Comparison of ENCODE assay signal across 9 cellular contexts in genomic region chr10:24238527-24239247, GRCh38. TPM values are rescaled to one million over a fixed set of nuclear protein-coding genes. Genes with fewer than 3 reads are reported as not detected.
A peak's percentile ranks its signal among the peaks of the same experiment; 100 is the strongest.
DNase-seq lines count a peak whose midpoint lies in the region; ATAC-seq, FAIRE-seq and TF ChIP-seq lines count a peak whose summit lies in the region.
"Had no signal": no experiment of that assay in that cellular context is flagged by ENCODE, and none has a peak within 500 bp of the region (broad histone marks: within the 10 kb centered on the region; RNA-seq: fewer than 3 reads in every experiment).

No MANE protein-coding gene starts in this region.

- ATAC-seq in body of pancreas: peak; percentile 72
- ATAC-seq in GM19397 (IDR thresholded peaks at IDR 0.05; ENCODE audit: unreplicated experiment): no peak

- TF ChIP-seq CTCF in body of pancreas (IDR thresholded peaks at IDR 0.05): no peak
- TF ChIP-seq CTCF in dorsolateral prefrontal cortex (IDR thresholded peaks at IDR 0.05 in 54 of 56, conservative IDR thresholded peaks at IDR 0.05 in 2 of 56; ENCODE audit: low read depth in 1 of 56, partially characterized antibody in 56 of 56): no peak

- peak; percentile 33 for DNase-seq in HPDE6-E6E7 (ENCODE audit: extremely low spot score)
- peak; percentile 56 to 70 (median 63) for DNase-seq in body of pancreas
- peak; percentile 88 for DNase-seq in left kidney (ENCODE audit: low read depth, low spot score)
- peak; percentile 59 for DNase-seq in small intestine
- DNase-seq in dorsolateral prefrontal cortex: no peak
- no peak for DNase-seq in NCI-H82 treated with DMSO at 0.1 percent for 48 hours (lab: John Stamatoyannopoulos, UW; ENCODE audit: unreplicated experiment)
- DNase-seq in SKM-1 (lab: John Stamatoyannopoulos, UW; ENCODE audit: unreplicated experiment): no peak
- DNase-seq: T-helper 9 cell had no signal

- peak overlapping the region; percentile 62 to 86 (median 84) for H3K27ac ChIP-seq in body of pancreas
- H3K27ac ChIP-seq in small intestine (ENCODE audit: low read depth in 1 of 2, low read length in 1 of 2): no peak overlapping the region
- H3K27ac ChIP-seq in dorsolateral prefrontal cortex: no peak overlapping the region

- no peaks in the 10 kb centered on the region for H3K27me3 ChIP-seq in body of pancreas
- no peaks in the 10 kb centered on the region for H3K27me3 ChIP-seq in small intestine (ENCODE audit: control insufficient read depth in 2 of 2, insufficient read depth in 2 of 2, low read length in 2 of 2)
- H3K27me3 ChIP-seq in dorsolateral prefrontal cortex: peaks cover 0 to 42% (median 4%) of the 10 kb centered on the region in 45 donors

- intact Hi-C loops in body of pancreas (cut with DNase I) (loop anchor here (10.0 kb wide), 1 partner anchor 116 kb away; no protein-coding TSS in a partner anchor), dorsolateral prefrontal cortex (cut with DNase I) (no loop called here)

- TF ChIP-seq POLR2A in body of pancreas (IDR thresholded peaks at IDR 0.05): no peak

- peaks cover 38% of the 10 kb centered on the region for H3K4me1 ChIP-seq in body of pancreas
- H3K4me1 ChIP-seq in small intestine (ENCODE audit: control insufficient read depth in 2 of 2, insufficient read depth in 1 of 2, low read depth in 1 of 2, low read length in 1 of 2): no peaks in the 10 kb centered on the region

- H3K36me3 ChIP-seq in body of pancreas (replicated peaks in 1 of 2; ENCODE audit: insufficient read depth in 1 of 2, low read depth in 2 of 2) (no peaks in the 10 kb centered on the region), small intestine (ENCODE audit: control insufficient read depth in 2 of 2, insufficient read depth in 2 of 2, low read length in 2 of 2) (no peaks in the 10 kb centered on the region)

- WGBS in body of pancreas, 2 donors: 9 to 11% methylated on average over 13 of the region's 13 CpGs
- WGBS in small intestine, 3 donors: 7 to 40% (median 17%) methylated on average over 13 of the region's 13 CpGs

- H3K9me3 ChIP-seq in body of pancreas: no peaks in the 10 kb centered on the region
- no peaks in the 10 kb centered on the region for H3K9me3 ChIP-seq in small intestine (ENCODE audit: control insufficient read depth, low read depth)

- no peak for FAIRE-seq in small intestine (lab: Jason Lieb, UNC)

- H3K4me3 ChIP-seq in body of pancreas (no peak overlapping the region), small intestine (ENCODE audit: low read depth in 1 of 2, low read length in 2 of 2) (no peak overlapping the region), dorsolateral prefrontal cortex (peak overlapping the region in 10 of 59 donors; percentile 3 to 31 (median 18))

RNA-seq across cellular contexts. Expression of gene KIAA1217, which starts 29.7 kb away (rescaled TPM):
- total RNA-seq in body of pancreas (10 to 100 TPM; 25.9 to 36.9 TPM), dorsolateral prefrontal cortex (10 to 100 TPM; 24.6 to 77.5 (median 52.2) TPM)
- 10 to 100 TPM in 1 of 3 donors, 1 to 10 TPM in 2; 9.0 to 12.7 (median 9.4) TPM for polyA plus RNA-seq in small intestine

Comparison
In these comparisons a context has a peak if more than half of its experiments do, and no peak if none do; other contexts are left out.
1. DNase-seq: peak in HPDE6-E6E7 (single experiment), body of pancreas (4 of 4), left kidney (single experiment) and small intestine (single experiment); none in dorsolateral prefrontal cortex (0 of 10), NCI-H82 treated with DMSO at 0.1 percent for 48 hours (single experiment) and SKM-1 (single experiment).
2. H3K27ac ChIP-seq: peak in body of pancreas (4 of 4); none in small intestine (0 of 2) and dorsolateral prefrontal cortex (0 of 59).